16 cellular contexts compared by ENCODE assay signal in genomic region chr20:49599746-49600113, GRCh38. TPM values are rescaled to one million over a fixed set of nuclear protein-coding genes. Genes with fewer than 3 reads are reported as not detected.
A peak's percentile ranks its signal among the peaks of the same experiment; 100 is the strongest.
DNase-seq lines count a peak whose midpoint lies in the region; ATAC-seq and TF ChIP-seq lines count a peak whose summit lies in the region.
"Had no signal": no experiment of that assay in that cellular context is flagged by ENCODE, and none has a peak within 500 bp of the region (broad histone marks: within the 10 kb centered on the region; RNA-seq: fewer than 3 reads in every experiment).

No MANE protein-coding gene starts in this region.

- H2AK5ac ChIP-seq in neuronal stem cell (ENCODE audit: low read depth, low read length) = no peak overlapping the region

- no peak for DNase-seq in activated CD8-positive, alpha-beta memory T cell treated with anti-CD3 and anti-CD28 coated beads, Interleukin-2, amount 10 ng/mL, durations not matched to agents 7 days and 5 days
- DNase-seq in activated CD8-positive, alpha-beta memory T cell treated with anti-CD3 and anti-CD28 coated beads for 24 hours = no peak
- DNase-seq in Caco-2 = no peak
- DNase-seq in activated T-helper 1 cell treated with anti-CD3 and anti-CD28 coated beads, Interleukin-12 subunit alpha, Interleukin-12 subunit beta, Interleukin-2, Interleukin-4 antibody, amounts not matched to agents 30 ng/mL and 10 ng/mL and 1 ng/mL, durations not matched to agents 14 hours and 24 hours and 36 hours (ENCODE audit: low spot score) = no peak
- no peak for DNase-seq in neuronal stem cell (ENCODE audit: low spot score)
- DNase-seq in HUDEP-2 (lab: John Stamatoyannopoulos, UW; ENCODE audit: unreplicated experiment in 76 of 76) = no peak
- no peak for DNase-seq in AG20443 (ENCODE audit: low spot score)
- DNase-seq: AML-193, EL, Karpas-422, MM.1S, NCI-H1105, NCI-H1694 treated with DMSO at 0.1 percent for 48 hours, NCI-H226, NCI-H524 treated with DMSO at 0.1 percent for 48 hours had no signal

- H3K4ac ChIP-seq in neuronal stem cell (ENCODE audit: low read length) = no peak overlapping the region

- no peak overlapping the region for H2AFZ ChIP-seq in neuronal stem cell (ENCODE audit: low read length)
- H2AFZ ChIP-seq: GM23338 had no signal

- POLR2A ChIA-PET in Caco-2 (lab: Charles Lee) = interaction anchor here (0.7 to 1.2 kb wide), 3 partner anchors 16 to 317 kb away, joined by 3 to 17 read pairs (median 4); no protein-coding TSS in a partner anchor

- H3K79me1 ChIP-seq in neuronal stem cell (ENCODE audit: low read depth, low read length) = no peaks in the 10 kb centered on the region

- H3K4me1 ChIP-seq in Caco-2 (peaks cover 22% of the 10 kb centered on the region), neuronal stem cell (ENCODE audit: control insufficient read depth in 2 of 2, insufficient read depth in 1 of 2, low read depth in 1 of 2, low read length in 2 of 2) (no peaks in the 10 kb centered on the region)

- no peak for TF ChIP-seq CTCF in Caco-2 (IDR thresholded peaks at IDR 0.05; ENCODE audit: insufficient read depth in 1 of 2, low read depth in 1 of 2, low read length in 1 of 2, severe bottlenecking in 1 of 2, unreplicated experiment in 1 of 2)

- no peak overlapping the region for H3K4me3 Mint-ChIP-seq in activated CD8-positive, alpha-beta memory T cell treated with anti-CD3 and anti-CD28 coated beads, Interleukin-2, amount 10 ng/mL, durations not matched to agents 7 days and 5 days
- no peak overlapping the region for H3K4me3 Mint-ChIP-seq in Caco-2 (ENCODE audit: unreplicated experiment)
- H3K4me3 Mint-ChIP-seq in activated T-helper 1 cell treated with anti-CD3 and anti-CD28 coated beads, Interleukin-12 subunit alpha, Interleukin-12 subunit beta, Interleukin-2, Interleukin-4 antibody, amounts not matched to agents 30 ng/mL and 10 ng/mL and 1 ng/mL, durations not matched to agents 14 hours and 24 hours and 36 hours = no peak overlapping the region
- H3K4me3 Mint-ChIP-seq: GM23338 had no signal

- H2BK15ac ChIP-seq in neuronal stem cell (ENCODE audit: low read length) = no peak overlapping the region

- H3K4me3 ChIP-seq in Caco-2 (ENCODE audit: low read depth, low read length) = no peak overlapping the region
- H3K4me3 ChIP-seq in neuronal stem cell (ENCODE audit: low read length in 2 of 2) = no peak overlapping the region
- H3K4me3 ChIP-seq: GM23338 had no signal

- H3K9me3 ChIP-seq in Caco-2 (no peaks in the 10 kb centered on the region), neuronal stem cell (replicated peaks in 1 of 2; ENCODE audit: control insufficient read depth in 2 of 2, insufficient read depth in 1 of 2, low read depth in 1 of 2, low read length in 2 of 2) (no peaks in the 10 kb centered on the region)

- H3K14ac ChIP-seq in neuronal stem cell (ENCODE audit: low read length) = no peak overlapping the region

- no peak overlapping the region for H2BK12ac ChIP-seq in neuronal stem cell (ENCODE audit: low read length)

- H3K27me3 Mint-ChIP-seq in activated CD8-positive, alpha-beta memory T cell treated with anti-CD3 and anti-CD28 coated beads, Interleukin-2, amount 10 ng/mL, durations not matched to agents 7 days and 5 days = no peaks in the 10 kb centered on the region
- H3K27me3 Mint-ChIP-seq in Caco-2 (ENCODE audit: insufficient read depth, unreplicated experiment) = no peaks in the 10 kb centered on the region
- H3K27me3 Mint-ChIP-seq in activated T-helper 1 cell treated with anti-CD3 and anti-CD28 coated beads, Interleukin-12 subunit alpha, Interleukin-12 subunit beta, Interleukin-2, Interleukin-4 antibody, amounts not matched to agents 30 ng/mL and 10 ng/mL and 1 ng/mL, durations not matched to agents 14 hours and 24 hours and 36 hours (ENCODE audit: insufficient read depth) = no peaks in the 10 kb centered on the region

- peaks cover 2% of the 10 kb centered on the region for H3K9me3 Mint-ChIP-seq in activated CD8-positive, alpha-beta memory T cell treated with anti-CD3 and anti-CD28 coated beads, Interleukin-2, amount 10 ng/mL, durations not matched to agents 7 days and 5 days (ENCODE audit: low read depth)
- no peaks in the 10 kb centered on the region for H3K9me3 Mint-ChIP-seq in Caco-2 (ENCODE audit: unreplicated experiment)
- H3K9me3 Mint-ChIP-seq in activated T-helper 1 cell treated with anti-CD3 and anti-CD28 coated beads, Interleukin-12 subunit alpha, Interleukin-12 subunit beta, Interleukin-2, Interleukin-4 antibody, amounts not matched to agents 30 ng/mL and 10 ng/mL and 1 ng/mL, durations not matched to agents 14 hours and 24 hours and 36 hours = peaks cover 4% of the 10 kb centered on the region
- H3K9me3 Mint-ChIP-seq: GM23338 had no signal

- no peak overlapping the region for H3K23ac ChIP-seq in neuronal stem cell (ENCODE audit: low read depth, low read length, poor library complexity)

- H2BK120ac ChIP-seq in neuronal stem cell (ENCODE audit: low read depth, low read length) = no peak overlapping the region

- CTCF ChIA-PET in activated CD8-positive, alpha-beta memory T cell treated with anti-CD3 and anti-CD28 coated beads, Interleukin-2, amount 10 ng/mL, durations not matched to agents 7 days and 5 days (lab: Charles Lee) = interaction anchor here (2.9 to 14.7 kb wide), 3 partner anchors 9 to 57 kb away, joined by 13 to 559 read pairs (median 90); no protein-coding TSS in a partner anchor
- CTCF ChIA-PET in Caco-2 (lab: Charles Lee) = interaction anchor here (0.7 to 1.3 kb wide), 10 partner anchors 9 to 289 kb away, joined by 3 to 41 read pairs (median 5); no protein-coding TSS in a partner anchor

- ATAC-seq in activated CD8-positive, alpha-beta memory T cell treated with anti-CD3 and anti-CD28 coated beads, Interleukin-2, amount 10 ng/mL, durations not matched to agents 7 days and 5 days = no peak
- ATAC-seq: GM23338 had no signal

- H4K8ac ChIP-seq in neuronal stem cell (ENCODE audit: low read depth, low read length) = no peak overlapping the region

- intact Hi-C loops in Caco-2 (cut with micrococcal nuclease; ENCODE audit: unreplicated experiment) = loop anchor here (1.0 kb wide), 1 partner anchor 16 kb away; no protein-coding TSS in a partner anchor
- intact Hi-C loops in activated T-helper 1 cell treated with anti-CD3 and anti-CD28 coated beads, Interleukin-12 subunit alpha, Interleukin-12 subunit beta, Interleukin-2, Interleukin-4 antibody, amounts not matched to agents 30 ng/mL and 10 ng/mL and 1 ng/mL, durations not matched to agents 14 hours and 24 hours and 36 hours (cut with micrococcal nuclease) = loop anchor here (10.0 kb wide), 1 partner anchor 515 kb away; the partner anchor contains the start of gene UBE2V1

- no peak overlapping the region for H3K9ac ChIP-seq in neuronal stem cell (ENCODE audit: low read depth, low read length, poor library complexity)

- H3K4me1 Mint-ChIP-seq in activated CD8-positive, alpha-beta memory T cell treated with anti-CD3 and anti-CD28 coated beads, Interleukin-2, amount 10 ng/mL, durations not matched to agents 7 days and 5 days = peaks cover 64% of the 10 kb centered on the region
- peaks cover 36% of the 10 kb centered on the region for H3K4me1 Mint-ChIP-seq in Caco-2 (ENCODE audit: low read depth, unreplicated experiment)
- peaks cover 72% of the 10 kb centered on the region for H3K4me1 Mint-ChIP-seq in activated T-helper 1 cell treated with anti-CD3 and anti-CD28 coated beads, Interleukin-12 subunit alpha, Interleukin-12 subunit beta, Interleukin-2, Interleukin-4 antibody, amounts not matched to agents 30 ng/mL and 10 ng/mL and 1 ng/mL, durations not matched to agents 14 hours and 24 hours and 36 hours (ENCODE audit: low read depth)
- H3K4me1 Mint-ChIP-seq: GM23338 had no signal

- peak overlapping the region; percentile 2 for H2BK5ac ChIP-seq in neuronal stem cell (ENCODE audit: low read length)

- BruUV-seq in Caco-2 (replicated peaks; lab: Mats Ljungman, UMichigan) = no TSS peak

- H3K27ac Mint-ChIP-seq in activated CD8-positive, alpha-beta memory T cell treated with anti-CD3 and anti-CD28 coated beads, Interleukin-2, amount 10 ng/mL, durations not matched to agents 7 days and 5 days = peak overlapping the region; percentile 44
- H3K27ac Mint-ChIP-seq in Caco-2 (ENCODE audit: unreplicated experiment) = peak overlapping the region; percentile 66
- peak overlapping the region; percentile 33 for H3K27ac Mint-ChIP-seq in activated T-helper 1 cell treated with anti-CD3 and anti-CD28 coated beads, Interleukin-12 subunit alpha, Interleukin-12 subunit beta, Interleukin-2, Interleukin-4 antibody, amounts not matched to agents 30 ng/mL and 10 ng/mL and 1 ng/mL, durations not matched to agents 14 hours and 24 hours and 36 hours
- H3K27ac Mint-ChIP-seq: GM23338 had no signal

- peaks cover 51% of the 10 kb centered on the region for H3K36me3 Mint-ChIP-seq in activated CD8-positive, alpha-beta memory T cell treated with anti-CD3 and anti-CD28 coated beads, Interleukin-2, amount 10 ng/mL, durations not matched to agents 7 days and 5 days
- no peaks in the 10 kb centered on the region for H3K36me3 Mint-ChIP-seq in Caco-2 (ENCODE audit: insufficient read depth, unreplicated experiment)
- H3K36me3 Mint-ChIP-seq in activated T-helper 1 cell treated with anti-CD3 and anti-CD28 coated beads, Interleukin-12 subunit alpha, Interleukin-12 subunit beta, Interleukin-2, Interleukin-4 antibody, amounts not matched to agents 30 ng/mL and 10 ng/mL and 1 ng/mL, durations not matched to agents 14 hours and 24 hours and 36 hours (ENCODE audit: low read depth) = peaks cover 37% of the 10 kb centered on the region

- H3K27me3 ChIP-seq in Caco-2 (replicated peaks; ENCODE audit: control insufficient read depth, insufficient read depth, low read length) (no peaks in the 10 kb centered on the region), neuronal stem cell (ENCODE audit: control insufficient read depth in 3 of 3, insufficient read depth in 3 of 3, low read depth in 1 of 3, low read length in 3 of 3) (peaks cover 0 to 9% (median 0%) of the 10 kb centered on the region in 3 experiments)

- no peaks in the 10 kb centered on the region for H3K36me3 ChIP-seq in Caco-2 (ENCODE audit: control insufficient read depth, insufficient read depth, low read length)
- H3K36me3 ChIP-seq in neuronal stem cell (replicated peaks in 1 of 2; ENCODE audit: control insufficient read depth in 2 of 2, insufficient read depth in 2 of 2, low read length in 2 of 2) = no peaks in the 10 kb centered on the region

- H4K91ac ChIP-seq in neuronal stem cell (ENCODE audit: low read depth, low read length, poor library complexity) = no peak overlapping the region

- H3K18ac ChIP-seq in neuronal stem cell (ENCODE audit: low read length) = no peak overlapping the region

- H3K4me2 ChIP-seq in neuronal stem cell (ENCODE audit: insufficient read depth, low read length, poor library complexity, severe bottlenecking) = no peak overlapping the region
- H3K4me2 ChIP-seq: GM23338 had no signal

- no CpG with 5 or more reads among the region's 4 CpGs for WGBS in neuronal stem cell (ENCODE audit: extremely low coverage in 2 of 2, insufficient read length in 2 of 2, insufficient replicate concordance in 1 of 2), 2 donors

- H3K27ac ChIP-seq in neuronal stem cell (replicated peaks; ENCODE audit: low read length) = no peak overlapping the region

RNA-seq across cellular contexts. Expression of gene PTGIS, which starts 31.8 kb away (rescaled TPM):
- 10 to 100 TPM in 1 of 2 experiments, 1 to 10 TPM in 1; 3.8 to 15.1 TPM for total RNA-seq in activated CD8-positive, alpha-beta memory T cell treated with anti-CD3 and anti-CD28 coated beads, Interleukin-2, amount 10 ng/mL, durations not matched to agents 7 days and 5 days
- total RNA-seq in Caco-2 (2022) = 1.9 and 2.7 TPM in 2 replicates
- total RNA-seq in activated T-helper 1 cell treated with anti-CD3 and anti-CD28 coated beads, Interleukin-12 subunit alpha, Interleukin-12 subunit beta, Interleukin-2, Interleukin-4 antibody, amounts not matched to agents 30 ng/mL and 10 ng/mL and 1 ng/mL, durations not matched to agents 14 hours and 24 hours and 36 hours = 40.6 and 43.6 TPM in 2 replicates
- polyA plus RNA-seq in neuronal stem cell (2013, experiment 1 of 2) = 46.9 TPM
- 49.5 TPM for polyA plus RNA-seq in neuronal stem cell (2013, experiment 2 of 2)
